In genomic region chr6:46190889-46191288, GRCh38 we compare ENCODE assay signal across 21 cellular contexts. TPM values are rescaled to one million over a fixed set of nuclear protein-coding genes. Genes with fewer than 3 reads are reported as not detected.
"Had no signal": no experiment of that assay in that cellular context is flagged by ENCODE, and none has a peak within 500 bp of the region (broad histone marks: within the 10 kb centered on the region; RNA-seq: fewer than 3 reads in every experiment).

No MANE protein-coding gene starts in this region.

- H3K4me3 ChIP-seq: left lung, suprapubic skin had no signal

- H3K36me3 ChIP-seq: left lung, suprapubic skin had no signal

- H3K27ac ChIP-seq: left lung, suprapubic skin had no signal

- H3K27ac Mint-ChIP-seq: activated naive CD4-positive, alpha-beta T cell treated with anti-CD3 and anti-CD28 coated beads, Interleukin-2, amount 10 ng/mL, durations not matched to agents 7 days and 5 days; activated naive CD8-positive, alpha-beta T cell treated with anti-CD3 and anti-CD28 coated beads, Interleukin-2, amount 50 U/mL, for 24 hours; naive B cell; stimulated activated naive CD8-positive, alpha-beta T cell treated with anti-CD3 and anti-CD28 coated beads, Interleukin-15, amount 100 ng/mL, for 72 hours had no signal

- H3K9me3 ChIP-seq: left lung, suprapubic skin had no signal

- ATAC-seq: activated naive CD8-positive, alpha-beta T cell treated with anti-CD3 and anti-CD28 coated beads, Interleukin-2, amount 50 U/mL, for 24 hours; activated T-cell treated with anti-CD3 and anti-CD28 coated beads, Interleukin-2, amount 50 U/mL, for 4 hours; left lung; SK-N-SH treated with all-trans-retinoic acid at 6 μM for 48 hours; stimulated activated naive CD8-positive, alpha-beta T cell treated with anti-CD3 and anti-CD28 coated beads, Interleukin-15, amount 100 ng/mL, for 72 hours had no signal

- H3K36me3 Mint-ChIP-seq: activated naive CD4-positive, alpha-beta T cell treated with anti-CD3 and anti-CD28 coated beads, Interleukin-2, amount 10 ng/mL, durations not matched to agents 7 days and 5 days; naive B cell had no signal

- H3K4me3 Mint-ChIP-seq: activated naive CD4-positive, alpha-beta T cell treated with anti-CD3 and anti-CD28 coated beads, Interleukin-2, amount 10 ng/mL, durations not matched to agents 7 days and 5 days; activated naive CD8-positive, alpha-beta T cell treated with anti-CD3 and anti-CD28 coated beads, Interleukin-2, amount 50 U/mL, for 24 hours; activated T-cell treated with anti-CD3 and anti-CD28 coated beads, Interleukin-2, amount 50 U/mL, for 4 hours; naive B cell; neural crest cell; stimulated activated naive CD8-positive, alpha-beta T cell treated with anti-CD3 and anti-CD28 coated beads, Interleukin-15, amount 100 ng/mL, for 72 hours had no signal

- H3K27me3 ChIP-seq: left lung, suprapubic skin had no signal

- DNase-seq: activated CD4-positive, alpha-beta T cell treated with anti-CD3 and anti-CD28 coated beads, Interleukin-2, amount 50 U/mL, for 1 hour; activated CD8-positive, alpha-beta memory T cell treated with anti-CD3 and anti-CD28 coated beads, Interleukin-2, amount 50 U/mL, for 4 hours; activated naive CD4-positive, alpha-beta T cell treated with anti-CD3 and anti-CD28 coated beads, Interleukin-2, amount 10 ng/mL, durations not matched to agents 7 days and 5 days; activated naive CD8-positive, alpha-beta T cell treated with anti-CD3 and anti-CD28 coated beads, Interleukin-2, amount 50 U/mL, for 24 hours; activated T-cell treated with anti-CD3 and anti-CD28 coated beads, Interleukin-2, amount 50 U/mL, for 4 hours; anterior cingulate cortex; cerebellar nuclear complex; effector CD8-positive, alpha-beta T cell; glutamatergic neuron; kidney; left lung; naive B cell; small intestine; stimulated activated CD4-positive, alpha-beta T cell treated with anti-CD3 and anti-CD28 coated beads, Interleukin-15, amount 100 ng/mL, for 24 hours; stimulated activated CD4-positive, alpha-beta T cell treated with anti-CD3 and anti-CD28 coated beads, Interleukin-4, amount 100 ng/mL, for 1 hour; stimulated activated naive CD8-positive, alpha-beta T cell treated with anti-CD3 and anti-CD28 coated beads, Interleukin-15, amount 100 ng/mL, for 72 hours had no signal

- H3K4me1 Mint-ChIP-seq: activated naive CD4-positive, alpha-beta T cell treated with anti-CD3 and anti-CD28 coated beads, Interleukin-2, amount 10 ng/mL, durations not matched to agents 7 days and 5 days; activated naive CD8-positive, alpha-beta T cell treated with anti-CD3 and anti-CD28 coated beads, Interleukin-2, amount 50 U/mL, for 24 hours; naive B cell; neural crest cell; stimulated activated naive CD8-positive, alpha-beta T cell treated with anti-CD3 and anti-CD28 coated beads, Interleukin-15, amount 100 ng/mL, for 72 hours had no signal

- H3K9me3 Mint-ChIP-seq: activated naive CD4-positive, alpha-beta T cell treated with anti-CD3 and anti-CD28 coated beads, Interleukin-2, amount 10 ng/mL, durations not matched to agents 7 days and 5 days; activated naive CD8-positive, alpha-beta T cell treated with anti-CD3 and anti-CD28 coated beads, Interleukin-2, amount 50 U/mL, for 24 hours; activated T-cell treated with anti-CD3 and anti-CD28 coated beads, Interleukin-2, amount 50 U/mL, for 4 hours; neural crest cell; stimulated activated naive CD8-positive, alpha-beta T cell treated with anti-CD3 and anti-CD28 coated beads, Interleukin-15, amount 100 ng/mL, for 72 hours had no signal

- H3K4me1 ChIP-seq: left lung, suprapubic skin had no signal

RNA-seq across cellular contexts. Expression of gene ENPP5, which starts 20.1 kb away (rescaled TPM):
- total RNA-seq: activated T-cell treated with anti-CD3 and anti-CD28 coated beads, Interleukin-2, amount 50 U/mL, for 4 hours; endothelial cell of umbilical vein; T-helper 1 cell treated with Interleukin-12 subunit alpha and Interleukin-12 subunit beta and Interleukin-4 antibody, amounts not matched to agents 30 ng/mL and 1 ng/mL, for 36 hours had no signal
- polyA plus RNA-seq: endothelial cell of umbilical vein had no signal
